Comparison of ENCODE assay signal across 10 cellular contexts in the genomic region with DNA sequence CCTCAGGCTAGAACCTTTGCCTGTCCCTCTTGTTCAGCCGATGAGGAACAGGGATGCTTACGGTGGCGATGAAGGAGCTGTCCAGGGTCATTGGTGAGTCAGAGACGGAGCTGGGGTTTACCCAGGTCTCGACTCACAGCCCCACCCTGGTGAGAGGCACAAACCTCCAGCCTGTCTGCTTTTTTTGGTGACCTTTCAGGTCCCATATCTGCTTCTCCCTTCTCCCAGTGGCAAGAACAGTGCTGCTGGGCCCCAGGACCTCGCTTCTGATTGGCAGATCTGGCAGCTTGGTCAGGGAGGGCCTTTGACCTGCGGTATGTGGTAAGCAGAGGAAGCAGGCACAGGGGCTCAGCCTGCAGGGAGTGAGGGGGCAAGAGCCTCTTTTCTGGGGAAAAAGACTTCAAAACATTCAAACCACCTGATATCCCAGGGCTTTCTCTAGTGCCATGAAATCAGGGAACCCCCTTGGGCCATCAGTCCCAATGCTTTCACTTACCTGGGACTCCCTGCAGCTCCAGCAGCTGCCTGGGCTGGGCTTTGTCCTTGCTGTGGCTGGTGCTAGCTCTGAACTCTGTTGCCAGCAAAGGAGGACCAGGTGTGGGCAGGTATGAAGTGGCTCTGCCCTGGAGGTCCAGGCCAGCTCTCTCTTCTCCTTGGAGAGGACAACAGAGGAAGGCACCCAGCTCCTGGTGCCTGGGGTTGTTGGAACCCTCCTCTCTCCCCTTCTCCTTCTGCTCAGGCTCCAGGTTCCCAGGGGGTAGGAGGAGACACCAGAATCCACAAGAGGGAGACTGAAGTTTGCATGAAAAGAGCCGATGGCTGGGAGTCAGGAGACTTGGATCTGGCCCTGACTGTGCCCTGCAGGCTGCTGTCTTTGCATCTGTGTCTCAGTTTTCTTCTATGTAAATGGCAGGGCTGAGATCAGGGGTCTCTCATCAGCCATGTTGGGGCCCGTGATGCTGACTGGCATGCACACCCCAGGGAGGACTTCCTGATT. TPM values are rescaled to one million over a fixed set of nuclear protein-coding genes. Genes with fewer than 3 reads are reported as not detected.
A peak's percentile ranks its signal among the peaks of the same experiment; 100 is the strongest.
DNase-seq lines count a peak whose midpoint lies in the region; TF ChIP-seq lines count a peak whose summit lies in the region.
"Had no signal": no experiment of that assay in that cellular context is flagged by ENCODE, and none has a peak within 500 bp of the region (broad histone marks: within the 10 kb centered on the region; RNA-seq: fewer than 3 reads in every experiment).

No MANE protein-coding gene starts in this region.

- TF ChIP-seq POLR2A in adrenal gland (IDR thresholded peaks at IDR 0.05): no peak

- peaks cover 0 to 4% of the 10 kb centered on the region in 2 donors for H3K4me1 ChIP-seq in adrenal gland (replicated peaks in 1 of 2)
- H3K4me1 ChIP-seq: left lung had no signal

- H3K27ac ChIP-seq in adrenal gland: no peak overlapping the region
- H3K27ac ChIP-seq: left lung had no signal

- H3K36me3 ChIP-seq in adrenal gland (replicated peaks in 1 of 2): peaks cover 0 to 5% of the 10 kb centered on the region in 2 donors

- no peaks in the 10 kb centered on the region for H3K9me3 ChIP-seq in adrenal gland (replicated peaks in 1 of 3)
- H3K9me3 ChIP-seq: left lung had no signal

- DNase-seq in DMS114 treated with DMSO at 0.1 percent for 48 hours (lab: John Stamatoyannopoulos, UW; ENCODE audit: unreplicated experiment): peak; percentile 17
- peak; percentile 56 for DNase-seq in MV-4-11 (lab: John Stamatoyannopoulos, UW)
- peak in 5 of 7 donors; percentile 51 to 68 (median 61) for DNase-seq in adrenal gland
- peak; percentile 73 for DNase-seq in iris pigment epithelial cell (ENCODE audit: low read depth)
- DNase-seq in NCI-H187 (lab: John Stamatoyannopoulos, UW): no peak
- DNase-seq in activated CD4-positive, alpha-beta T cell treated with anti-CD3 and anti-CD28 coated beads, Interleukin-2, amount 50 U/mL, for 1 hour: no peak
- DNase-seq in KG1 (lab: John Stamatoyannopoulos, UW): no peak
- DNase-seq in kidney glomerular epithelial cell (lab: John Stamatoyannopoulos, UW): no peak
- DNase-seq: activated naive CD4-positive, alpha-beta T cell treated with anti-CD3 and anti-CD28 coated beads for 36 hours; left lung had no signal

- no peak overlapping the region for H3K4me3 ChIP-seq in adrenal gland
- H3K4me3 ChIP-seq: left lung had no signal

- H3K27me3 ChIP-seq in adrenal gland: no peaks in the 10 kb centered on the region
- H3K27me3 ChIP-seq: left lung had no signal

- WGBS in adrenal gland, 4 donors: 40 to 50% (median 49%) methylated on average over 8 to 9 of the region's 9 CpGs

- intact Hi-C loops in adrenal gland (cut with DNase I): no loop called here

- TF ChIP-seq CTCF in adrenal gland (IDR thresholded peaks at IDR 0.05): no peak

RNA-seq across cellular contexts. Expression of gene TRIM62, which starts 41.4 kb away (rescaled TPM):
- total RNA-seq in adrenal gland: 10 to 100 TPM in 5 of 8 donors, 1 to 10 TPM in 3; 7.7 to 19.5 (median 12.1) TPM
- polyA plus RNA-seq in adrenal gland: 10 to 100 TPM in 1 of 3 donors, 1 to 10 TPM in 2; 6.7 to 13.2 (median 8.7) TPM

RNA-seq across cellular contexts. Expression of gene AZIN2, which starts 59.5 kb away (rescaled TPM):
- total RNA-seq in adrenal gland: 10 to 100 TPM in 5 of 8 donors, 1 to 10 TPM in 3; 5.1 to 18.9 (median 11.2) TPM
- polyA plus RNA-seq in adrenal gland: 10 to 100 TPM in 1 of 3 donors, 1 to 10 TPM in 2; 2.3 to 14.7 (median 7.8) TPM

Comparison
In these comparisons a context has a peak if more than half of its experiments do, and no peak if none do; other contexts are left out.
1. DNase-seq: peak in DMS114 treated with DMSO at 0.1 percent for 48 hours (single experiment), MV-4-11 (single experiment), adrenal gland (5 of 7) and iris pigment epithelial cell (single experiment); none in NCI-H187 (0 of 2), activated CD4-positive, alpha-beta T cell treated with anti-CD3 and anti-CD28 coated beads, Interleukin-2, amount 50 U/mL, for 1 hour (single experiment), KG1 (single experiment) and kidney glomerular epithelial cell (single experiment).